1 cellular context compared by ENCODE assay signal in the genomic region with DNA sequence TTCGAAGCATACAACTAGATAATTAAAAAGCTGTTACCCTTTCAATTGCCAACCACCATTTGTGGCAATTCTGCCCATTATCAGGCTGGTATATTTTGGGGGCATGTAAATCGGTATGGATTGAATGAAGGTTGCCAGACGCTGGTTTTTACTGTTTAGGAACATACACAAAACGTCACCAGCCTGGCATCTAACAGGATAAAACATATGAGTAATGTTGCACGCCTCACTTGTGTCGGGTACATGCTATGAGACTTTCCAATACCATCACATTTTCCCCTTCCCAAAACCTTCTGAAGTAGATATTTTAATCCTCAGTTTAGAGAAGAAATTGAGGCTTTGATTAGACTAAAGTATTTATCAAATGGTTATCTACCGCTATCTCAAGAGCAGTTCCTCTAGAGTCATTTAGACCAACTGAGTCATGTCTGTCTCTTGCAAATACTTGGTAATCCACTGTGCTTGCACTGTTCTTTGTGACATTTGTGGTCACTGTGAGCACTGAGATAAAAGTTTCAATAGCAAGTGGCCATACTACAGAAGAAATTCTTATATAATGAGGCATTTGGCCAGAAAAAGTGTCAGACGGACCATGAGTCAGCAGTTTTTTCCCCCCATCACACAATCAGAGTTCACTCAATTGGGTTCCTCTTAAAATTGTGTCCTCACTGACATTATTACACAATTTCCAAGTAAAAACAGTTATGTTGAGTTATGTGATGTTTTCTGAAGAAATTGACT.
TF ChIP-seq lines count a peak whose summit lies in the region.

No MANE protein-coding gene starts in this region.

TF ChIP-seq in H1, 55 proteins besides CTCF, POLR2A, EP300 and RAD21:
- TF ChIP-seq FOSL1 (IDR thresholded peaks at IDR 0.05; ENCODE audit: insufficient read depth, low read depth, low read length): no peak
- TF ChIP-seq BACH1 (IDR thresholded peaks at IDR 0.05; ENCODE audit: low read length): peak; percentile 91
- TF ChIP-seq MAFK (IDR thresholded peaks at IDR 0.05; ENCODE audit: low read depth, low read length): peak; percentile 85
- TF ChIP-seq RXRA (IDR thresholded peaks at IDR 0.05; ENCODE audit: insufficient read depth, low read depth, low read length): no peak
- TF ChIP-seq TBP (IDR thresholded peaks at IDR 0.05; ENCODE audit: low read depth, low read length): no peak
